Comparison of ENCODE assay signal across 24 cellular contexts in the genomic region with DNA sequence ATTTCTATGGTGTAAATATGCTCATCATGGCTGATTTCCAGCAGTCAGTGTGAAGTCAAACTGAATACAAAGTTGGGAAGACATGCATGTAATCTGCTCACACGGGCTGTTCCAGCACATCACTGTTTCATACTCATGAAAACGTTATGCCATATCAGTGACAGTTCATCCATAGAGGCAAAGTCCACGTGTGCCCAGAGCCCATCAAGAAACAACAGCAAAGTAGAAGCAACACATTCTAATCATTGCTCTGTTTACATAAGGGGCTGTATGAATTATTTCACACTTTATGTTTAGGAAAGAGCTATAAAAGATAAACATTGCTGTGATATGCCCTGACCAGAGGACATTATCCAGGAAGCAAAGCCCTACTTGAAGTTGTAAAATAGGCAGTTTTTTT.
"Had no signal": no experiment of that assay in that cellular context is flagged by ENCODE, and none has a peak within 500 bp of the region (broad histone marks: within the 10 kb centered on the region; RNA-seq: fewer than 3 reads in every experiment).

No MANE protein-coding gene starts in this region.

- DNase-seq: activated CD4-positive, alpha-beta T cell treated with anti-CD3 and anti-CD28 coated beads for 4 hours; activated CD4-positive, alpha-beta T cell treated with anti-CD3 and anti-CD28 coated beads, Interleukin-2, amount 50 U/mL, for 4 hours; activated naive CD4-positive, alpha-beta T cell; activated T-cell treated with anti-CD3 and anti-CD28 coated beads for 4 hours; activated T-cell treated with anti-CD3 and anti-CD28 coated beads, Interleukin-2, amount 50 U/mL, for 72 hours; dermis blood vessel endothelial cell; effector CD4-positive, alpha-beta T cell; foreskin melanocyte; midbrain; natural killer cell; occipital lobe; psoas muscle; spleen; stimulated activated naive CD4-positive, alpha-beta T cell; uterus had no signal

- FAIRE-seq: bronchial epithelial cell, TTC549 had no signal

- H3K4me3 ChIP-seq: esophagus muscularis mucosa, neural progenitor cell, psoas muscle, right atrium auricular region, spleen, suprapubic skin, tibial nerve, uterus had no signal

- H3K9ac ChIP-seq: neural progenitor cell, parathyroid adenoma had no signal

- H3K27me3 ChIP-seq: esophagus muscularis mucosa, neural progenitor cell, right atrium auricular region, spleen, suprapubic skin, tibial nerve, uterus had no signal

- H3K27ac ChIP-seq: neural progenitor cell, parathyroid adenoma, psoas muscle, right atrium auricular region, spleen, suprapubic skin, tibial nerve, uterus, VCaP had no signal

- H3K36me3 ChIP-seq: esophagus muscularis mucosa, neural progenitor cell, right atrium auricular region, spleen, suprapubic skin, tibial nerve, uterus had no signal

- H3K9me3 ChIP-seq: esophagus muscularis mucosa, psoas muscle, right atrium auricular region, spleen, suprapubic skin, tibial nerve, uterus had no signal

- H3K4me1 ChIP-seq: parathyroid adenoma had no signal
